In the genomic region with DNA sequence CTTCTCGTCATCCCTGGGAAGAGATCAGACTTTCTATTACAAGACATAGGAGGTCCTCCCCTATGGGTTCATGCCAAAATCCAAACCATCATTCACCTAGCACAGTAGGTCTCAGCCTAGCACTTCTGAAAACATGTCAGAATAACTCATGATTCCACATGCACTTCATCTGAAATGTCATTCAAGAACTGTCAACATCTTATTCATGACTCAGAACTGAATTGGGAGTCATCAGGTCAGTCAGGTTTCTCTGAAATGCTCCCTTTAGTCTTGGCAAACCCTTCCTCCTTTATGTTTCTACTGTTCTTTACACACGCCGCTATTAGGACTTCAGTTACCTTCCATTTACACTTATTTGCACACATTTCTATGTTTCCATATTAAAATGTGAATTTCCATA, we compare ENCODE assay signal across 1 cellular context.
TF ChIP-seq lines count a peak whose summit lies in the region.

No MANE protein-coding gene starts in this region.

TF ChIP-seq in K562, 482 proteins besides CTCF, POLR2A, EP300 and RAD21 (continued from another document):
- TF ChIP-seq, protein P1, sequence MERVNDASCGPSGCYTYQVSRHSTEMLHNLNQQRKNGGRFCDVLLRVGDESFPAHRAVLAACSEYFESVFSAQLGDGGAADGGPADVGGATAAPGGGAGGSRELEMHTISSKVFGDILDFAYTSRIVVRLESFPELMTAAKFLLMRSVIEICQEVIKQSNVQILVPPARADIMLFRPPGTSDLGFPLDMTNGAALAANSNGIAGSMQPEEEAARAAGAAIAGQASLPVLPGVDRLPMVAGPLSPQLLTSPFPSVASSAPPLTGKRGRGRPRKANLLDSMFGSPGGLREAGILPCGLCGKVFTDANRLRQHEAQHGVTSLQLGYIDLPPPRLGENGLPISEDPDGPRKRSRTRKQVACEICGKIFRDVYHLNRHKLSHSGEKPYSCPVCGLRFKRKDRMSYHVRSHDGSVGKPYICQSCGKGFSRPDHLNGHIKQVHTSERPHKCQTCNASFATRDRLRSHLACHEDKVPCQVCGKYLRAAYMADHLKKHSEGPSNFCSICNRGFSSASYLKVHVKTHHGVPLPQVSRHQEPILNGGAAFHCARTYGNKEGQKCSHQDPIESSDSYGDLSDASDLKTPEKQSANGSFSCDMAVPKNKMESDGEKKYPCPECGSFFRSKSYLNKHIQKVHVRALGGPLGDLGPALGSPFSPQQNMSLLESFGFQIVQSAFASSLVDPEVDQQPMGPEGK (CRISPR knock-in tag; IDR thresholded peaks at IDR 0.05; ENCODE audit: borderline replicate concordance): no peak
TF ChIP-seq in K562: peak in this region for 37.
